ENCODE assay signal across 8 cellular contexts in genomic region chr14:54567224-54567633, GRCh38. TPM values are rescaled to one million over a fixed set of nuclear protein-coding genes. Genes with fewer than 3 reads are reported as not detected.
DNase-seq lines count a peak whose midpoint lies in the region; ATAC-seq, FAIRE-seq and TF ChIP-seq lines count a peak whose summit lies in the region.

No MANE protein-coding gene starts in this region.

- peaks cover 2 to 9% (median 6%) of the 10 kb centered on the region in 4 experiments; a peak in 6 of 7 replicates for H3K4me1 ChIP-seq in H1 (replicated peaks in 1 of 4; ENCODE audit: control insufficient read depth in 3 of 4, insufficient read depth in 4 of 4, low read length in 3 of 4)

- H3K27me3 ChIP-seq in H1 (replicated peaks in 1 of 4; ENCODE audit: control insufficient read depth in 3 of 4, extremely low read depth in 1 of 4, insufficient read depth in 3 of 4, low read length in 3 of 4), result peaks cover 0 to 30% (median 11%) of the 10 kb centered on the region in 4 experiments; a peak in 4 of 7 replicates

- no peaks in the 10 kb centered on the region; the same call in 1 of the 2 replicates for H3K79me1 ChIP-seq in H1 (ENCODE audit: low read depth, low read length)

- peak overlapping the region; percentile 67; the same call in 1 of the 2 replicates for H2BK5ac ChIP-seq in H1 (ENCODE audit: low read depth, low read length)

- peak in 1 of 2 experiments; percentile 40; a peak in 1 of 3 replicates for TF ChIP-seq POLR2A in H1 (IDR thresholded peaks at IDR 0.05; ENCODE audit: control extremely low read depth in 1 of 2, low read depth in 2 of 2, low read length in 2 of 2)

- TF ChIP-seq CTCF in H1 (IDR thresholded peaks at IDR 0.05; ENCODE audit: control extremely low read depth in 1 of 3, insufficient read depth in 1 of 3, low read depth in 1 of 3, low read length in 3 of 3), result no peak

- no peak overlapping the region; the same call in 1 of the 2 replicates for H4K8ac ChIP-seq in H1 (ENCODE audit: extremely low read depth, insufficient read depth, low read length)

- H2AK5ac ChIP-seq in H1 (ENCODE audit: low read depth, low read length), result no peak overlapping the region

- H3K23ac ChIP-seq in H1 (ENCODE audit: insufficient read length), result no peak overlapping the region

- FAIRE-seq in H1 (lab: Jason Lieb, UNC), result no peak

- H3K56ac ChIP-seq in H1 (replicated peaks; ENCODE audit: insufficient read length, low read depth, low read length), result no peak overlapping the region

- peaks cover 0 to 13% of the 10 kb centered on the region in 2 experiments; a peak in 2 of 4 replicates for H3K79me2 ChIP-seq in H1 (ENCODE audit: control insufficient read depth in 1 of 2, insufficient read depth in 2 of 2, low read length in 2 of 2)

- H3K4ac ChIP-seq in H1 (replicated peaks; ENCODE audit: insufficient read length, low read depth, low read length), result no peak overlapping the region

- no peak overlapping the region for H4K91ac ChIP-seq in H1 (replicated peaks; ENCODE audit: insufficient read length, low read length)

- TF ChIP-seq RAD21 in H1 (IDR thresholded peaks at IDR 0.05 in 1 of 2, conservative IDR thresholded peaks at IDR 0.05 in 1 of 2; ENCODE audit: low read depth in 2 of 2, low read length in 2 of 2), result no peak

- H2BK20ac ChIP-seq in H1 (ENCODE audit: low read length), result no peak overlapping the region

- H3K14ac ChIP-seq in H1 (ENCODE audit: insufficient read length), result no peak overlapping the region

- H3K27me3 Mint-ChIP-seq in activated T-cell treated with anti-CD3 and anti-CD28 coated beads, Interleukin-2, amount 50 U/mL, for 24 hours, result peaks cover 18% of the 10 kb centered on the region

- CTCF ChIA-PET in H1 (lab: Charles Lee; ENCODE audit: partially characterized antibody), result interaction anchor here (0.7 to 8.8 kb wide), 13 partner anchors 16 to 238 kb away, joined by 3 to 98 read pairs (median 4); no protein-coding TSS in a partner anchor

- H3K27ac Mint-ChIP-seq in activated T-cell treated with anti-CD3 and anti-CD28 coated beads, Interleukin-2, amount 50 U/mL, for 24 hours, result peak overlapping the region; percentile 90

- H2BK15ac ChIP-seq in H1 (ENCODE audit: low read length), result no peak overlapping the region

- H3K27ac ChIP-seq in H1 (ENCODE audit: low read depth, low read length), result no peak overlapping the region

- peak overlapping the region; percentile 90 for H3K4me3 Mint-ChIP-seq in activated T-cell treated with anti-CD3 and anti-CD28 coated beads, Interleukin-2, amount 50 U/mL, for 24 hours

- no peak overlapping the region for H4K5ac ChIP-seq in H1 (ENCODE audit: insufficient read length, low read depth, low read length)

- ATAC-seq in HG03520 (IDR thresholded peaks at IDR 0.05; ENCODE audit: unreplicated experiment) (no peak), GM18909 (IDR thresholded peaks at IDR 0.05; ENCODE audit: poor library complexity, unreplicated experiment) (no peak)

- H3K18ac ChIP-seq in H1 (ENCODE audit: extremely low read depth, low read length), result no peak overlapping the region; the same call in 1 of the 2 replicates

- no peak overlapping the region for H2BK12ac ChIP-seq in H1 (ENCODE audit: low read depth, low read length)

- no peaks in the 10 kb centered on the region for H3K9me3 ChIP-seq in H1 (ENCODE audit: insufficient read depth in 2 of 2, low read depth in 1 of 2, low read length in 1 of 2)

- peak overlapping the region; percentile 93 to 98 for H3K4me2 ChIP-seq in H1 (ENCODE audit: insufficient read depth in 1 of 2, low read depth in 2 of 2, low read length in 2 of 2)

- H3K23me2 ChIP-seq in H1 (ENCODE audit: low read depth, low read length), result peaks cover 20% of the 10 kb centered on the region

- 0 out of 7 replicates have a peak overlapping the region, but pooled peaks of 1 of the 4 experiments have one; percentile 58 for H3K9ac ChIP-seq in H1 (replicated peaks in 1 of 4; ENCODE audit: extremely low read depth in 1 of 4, low read depth in 3 of 4, low read length in 3 of 4)

- H3K4me3 ChIP-seq in H1 (ENCODE audit: extremely low read depth in 1 of 4, insufficient read depth in 2 of 4, low read depth in 3 of 4, low read length in 4 of 4), result peak overlapping the region; percentile 62 to 84 (median 77)

- POLR2A ChIA-PET in H1 (lab: Charles Lee; ENCODE audit: partially characterized antibody), result interaction anchor here (1.0 to 3.3 kb wide), 16 partner anchors 8 to 335 kb away, joined by 3 to 20 read pairs (median 5); no protein-coding TSS in a partner anchor

- H2AFZ ChIP-seq in H1 (ENCODE audit: low read length), result no peak overlapping the region

- no peaks in the 10 kb centered on the region for H3K36me3 ChIP-seq in H1 (ENCODE audit: control insufficient read depth in 2 of 4, insufficient read depth in 4 of 4, low read length in 3 of 4)

- DNase-seq in activated T-cell treated with anti-CD3 and anti-CD28 coated beads, Interleukin-2, amount 50 U/mL, for 24 hours, result no peak
- DNase-seq in activated T-cell treated with anti-CD3 and anti-CD28 coated beads for 4 hours (no peak), H1 (ENCODE audit: low read depth in 1 of 2, low spot score in 2 of 2) (peak in 1 of 2 experiments; percentile 74), myocyte (ENCODE audit: low read depth) (peak; percentile 47), T1000 (lab: John Stamatoyannopoulos, UW) (no peak)

- 0% methylated on average over 27 of the region's 31 CpGs; no CpG with 5 or more reads in 1 of the 2 experiments for WGBS in H1 (ENCODE audit: extremely low coverage in 1 of 2, insufficient coverage in 1 of 2, insufficient read length in 1 of 2, insufficient replicate concordance in 2 of 2, low coverage in 1 of 2, low lambda C conversion rate in 2 of 2, missing lambda C conversion rate in 1 of 2), 2 experiments

- H2BK120ac ChIP-seq in H1 (replicated peaks; ENCODE audit: low read depth, low read length), result no peak overlapping the region

- TF ChIP-seq EP300 in H1 (IDR thresholded peaks at IDR 0.05; ENCODE audit: borderline replicate concordance in 1 of 2, low read depth in 2 of 2, low read length in 2 of 2), result no peak

- H3K4me1 Mint-ChIP-seq in activated T-cell treated with anti-CD3 and anti-CD28 coated beads, Interleukin-2, amount 50 U/mL, for 24 hours (ENCODE audit: low read depth), result peaks cover 37% of the 10 kb centered on the region

- H4K20me1 ChIP-seq in H1 (replicated peaks in 1 of 2; ENCODE audit: control insufficient read depth in 1 of 2, insufficient read depth in 2 of 2, low read length in 2 of 2), result no peaks in the 10 kb centered on the region

- H3K36me3 Mint-ChIP-seq in activated T-cell treated with anti-CD3 and anti-CD28 coated beads, Interleukin-2, amount 50 U/mL, for 24 hours (ENCODE audit: low read depth), result peaks cover 22% of the 10 kb centered on the region

- peaks cover 6% of the 10 kb centered on the region for H3K9me3 Mint-ChIP-seq in activated T-cell treated with anti-CD3 and anti-CD28 coated beads, Interleukin-2, amount 50 U/mL, for 24 hours

TF ChIP-seq in PFSK-1, 5 proteins besides CTCF, POLR2A, EP300 and RAD21:
- TF ChIP-seq TAF1 (IDR thresholded peaks at IDR 0.05; ENCODE audit: borderline replicate concordance, insufficient read depth, low read length) (0 out of 2 replicates have a peak, but pooled peaks have one; percentile 3), SIN3A (IDR thresholded peaks at IDR 0.05; ENCODE audit: borderline replicate concordance, insufficient read depth, low read length) (no peak)
TF ChIP-seq in PFSK-1: peak in this region for 1.

TF ChIP-seq in H1, 55 proteins besides CTCF, POLR2A, EP300 and RAD21 (continues in another document):
- TF ChIP-seq KDM1A (IDR thresholded peaks at IDR 0.05; ENCODE audit: borderline replicate concordance, low read length), result 0 out of 2 replicates have a peak, but pooled peaks have one; percentile 25
- TF ChIP-seq CEBPB (IDR thresholded peaks at IDR 0.05; ENCODE audit: low read depth, low read length), result no peak
- TF ChIP-seq GABPA (IDR thresholded peaks at IDR 0.05; ENCODE audit: borderline replicate concordance, insufficient read depth, low read length), result no peak; the same call in 1 of the 2 replicates
- peak; percentile 73 for TF ChIP-seq POLR2AphosphoS5 (IDR thresholded peaks at IDR 0.05; ENCODE audit: low read depth, low read length)
- TF ChIP-seq BACH1 (IDR thresholded peaks at IDR 0.05; ENCODE audit: low read length), result no peak
- TF ChIP-seq CREB1 (IDR thresholded peaks at IDR 0.05), result no peak
- 0 out of 2 replicates have a peak, but pooled peaks have one; percentile 32 for TF ChIP-seq TAF1 (IDR thresholded peaks at IDR 0.05; ENCODE audit: low read depth, low read length)
- TF ChIP-seq GTF2F1 (IDR thresholded peaks at IDR 0.05; ENCODE audit: borderline replicate concordance, low read depth, low read length), result no peak
- 0 out of 2 replicates have a peak, but pooled peaks have one; percentile 30 for TF ChIP-seq TEAD4 (IDR thresholded peaks at IDR 0.05; ENCODE audit: low read depth, low read length)
- no peak for TF ChIP-seq SP2 (IDR thresholded peaks at IDR 0.05; ENCODE audit: low read length)

RNA-seq across cellular contexts. Expression of gene SAMD4A, which starts 0.3 kb away (rescaled TPM):
- 10.9 TPM for polyA plus RNA-seq in PFSK-1 (2012; ENCODE audit: insufficient read length, low read depth)
- total RNA-seq in H1 (2021; fragmentation: NEBNext Ultra II Directional; extraction: Animal tissue kit (Norgen Biotek cat#: 25700)), result 11.5 and 12.3 TPM in 2 replicates
- 2.4 and 3.8 TPM in 2 replicates for polyA plus RNA-seq in H1 (2011; rRNA removed)
- polyA plus RNA-seq in H1 (2011; cell fraction: cytosol; rRNA removed), result 2.7 TPM
- 12.7 TPM for polyA plus RNA-seq in H1 (2011; cell fraction: nucleus; rRNA removed)
- 4.4 to 6.2 TPM (median 5.8 TPM) in 4 replicates for polyA plus RNA-seq in H1 (2012, experiment 1 of 2)
- polyA plus RNA-seq in H1 (2012, experiment 2 of 2), result 1.9 TPM
- polyA plus RNA-seq in H1 (2013, experiment 1 of 2), result 5.1 TPM
- polyA plus RNA-seq in H1 (2013, experiment 2 of 2), result 4.4 TPM
- 12.6 and 21.3 TPM in 2 replicates for polyA minus RNA-seq in H1 (2011; rRNA and poly(A)+ RNA removed)
- polyA minus RNA-seq in H1 (2011; cell fraction: cytosol; rRNA and poly(A)+ RNA removed), result 10.9 TPM
- polyA minus RNA-seq in H1 (2011; cell fraction: nucleus; rRNA and poly(A)+ RNA removed), result 24.2 TPM
- total RNA-seq in myocyte, result 41.3 and 83.2 TPM in 2 replicates
- 25.3 TPM for polyA plus RNA-seq in myocyte (2012)

RNA-seq across cellular contexts. Expression of gene CGRRF1, which starts 57.5 kb away (rescaled TPM):
- 12.0 TPM for polyA plus RNA-seq in PFSK-1 (2012; ENCODE audit: insufficient read length, low read depth)
- total RNA-seq in H1 (2021; fragmentation: NEBNext Ultra II Directional; extraction: Animal tissue kit (Norgen Biotek cat#: 25700)), result 17.8 and 20.2 TPM in 2 replicates
- 3.9 and 7.4 TPM in 2 replicates for polyA plus RNA-seq in H1 (2011; rRNA removed)
- polyA plus RNA-seq in H1 (2011; cell fraction: cytosol; rRNA removed), result 7.1 TPM
- polyA plus RNA-seq in H1 (2011; cell fraction: nucleus; rRNA removed), result 4.6 TPM
- 13.4 to 21.5 TPM (median 14.0 TPM) in 4 replicates for polyA plus RNA-seq in H1 (2012, experiment 1 of 2)
- polyA plus RNA-seq in H1 (2012, experiment 2 of 2), result 5.6 TPM
- 15.3 TPM for polyA plus RNA-seq in H1 (2013, experiment 1 of 2)
- polyA plus RNA-seq in H1 (2013, experiment 2 of 2), result 19.0 TPM
- polyA minus RNA-seq in H1 (2011; rRNA and poly(A)+ RNA removed), result 6.2 and 7.4 TPM in 2 replicates
- 7.1 TPM for polyA minus RNA-seq in H1 (2011; cell fraction: cytosol; rRNA and poly(A)+ RNA removed)
- 11.6 TPM for polyA minus RNA-seq in H1 (2011; cell fraction: nucleus; rRNA and poly(A)+ RNA removed)
- 13.7 and 20.8 TPM in 2 replicates for total RNA-seq in myocyte
- 12.0 TPM for polyA plus RNA-seq in myocyte (2012)
